1 cellular context compared by ENCODE assay signal in the genomic region with DNA sequence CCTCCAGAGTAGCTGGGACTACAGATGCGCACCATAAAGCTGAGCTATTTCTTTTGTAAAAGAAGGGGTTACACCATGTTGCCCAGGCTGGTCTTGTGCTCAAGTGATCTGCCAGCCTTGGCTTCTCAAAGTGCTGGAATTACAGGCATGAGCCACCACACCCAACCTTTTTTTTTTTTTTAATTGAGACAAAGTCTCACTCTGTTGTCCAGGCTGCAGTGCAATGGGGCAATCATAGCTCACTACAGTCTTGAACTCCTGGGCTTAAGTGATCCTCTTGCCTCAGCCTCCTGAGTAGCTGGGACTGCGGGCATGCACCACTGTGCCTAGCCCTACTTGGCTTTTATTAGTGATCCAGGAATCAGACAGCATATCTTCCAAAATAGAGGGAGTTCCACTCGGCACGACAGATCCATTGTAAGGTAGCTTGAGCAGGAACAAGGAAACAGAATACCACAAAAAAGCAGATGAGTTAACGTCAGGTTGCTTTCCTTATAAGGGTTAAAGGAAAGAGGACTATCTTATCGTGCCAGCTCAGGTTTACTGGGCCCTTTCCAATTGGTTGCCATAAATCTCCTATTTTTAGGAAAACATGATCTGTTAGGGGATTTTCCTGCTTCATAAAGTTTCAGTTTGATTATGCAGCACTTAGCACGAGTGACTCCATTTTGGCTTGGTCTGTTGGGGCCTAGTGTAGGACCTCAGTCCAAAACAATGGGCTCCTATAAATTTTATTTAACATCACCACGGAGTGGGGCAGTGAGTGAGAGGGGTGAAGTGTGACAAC.
TF ChIP-seq lines count a peak whose summit lies in the region.

No MANE protein-coding gene starts in this region.

TF ChIP-seq in HCT116, 20 proteins besides CTCF, POLR2A, EP300 and RAD21:
- no peak for TF ChIP-seq CBX3 (IDR thresholded peaks at IDR 0.05; ENCODE audit: low read depth)
- no peak for TF ChIP-seq ZFX (IDR thresholded peaks at IDR 0.05)
- TF ChIP-seq POLR2AphosphoS5 (IDR thresholded peaks at IDR 0.05; ENCODE audit: low read depth, low read length) = no peak
- no peak for TF ChIP-seq FOSL1 (IDR thresholded peaks at IDR 0.05; ENCODE audit: low read depth)
